ENCODE assay signal across 20 cellular contexts in the genomic region with DNA sequence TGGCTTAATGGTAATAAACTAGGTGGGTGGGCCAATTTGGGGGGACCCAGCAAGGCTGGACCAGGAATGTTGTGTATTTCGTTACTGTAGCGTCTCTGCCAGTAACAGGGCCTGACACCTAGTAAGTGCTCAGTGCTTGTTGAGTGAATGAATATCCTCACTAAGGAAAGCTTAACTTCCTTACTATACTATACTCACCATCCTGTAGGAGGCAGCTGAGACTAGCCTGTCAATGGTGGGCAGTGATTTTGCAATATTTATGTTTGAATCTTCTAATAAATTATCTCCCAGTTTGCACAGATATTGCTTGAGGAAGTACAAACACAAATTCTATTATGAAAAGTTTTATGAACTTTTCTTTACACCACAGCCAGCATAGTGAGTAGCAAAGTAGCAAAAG.
DNase-seq lines count a peak whose midpoint lies in the region; ATAC-seq and TF ChIP-seq lines count a peak whose summit lies in the region.
"Had no signal": no experiment of that assay in that cellular context is flagged by ENCODE, and none has a peak within 500 bp of the region (broad histone marks: within the 10 kb centered on the region; RNA-seq: fewer than 3 reads in every experiment).

No MANE protein-coding gene starts in this region.

- no peak overlapping the region for H2AFZ ChIP-seq in GM23338

- peaks cover 17% of the 10 kb centered on the region; the same call in 2 of the 3 replicates for H3K9me3 Mint-ChIP-seq in GM23338
- peaks cover 4% of the 10 kb centered on the region for H3K9me3 Mint-ChIP-seq in activated T-cell treated with anti-CD3 and anti-CD28 coated beads, Interleukin-2, amount 50 U/mL, for 24 hours

- H3K27me3 Mint-ChIP-seq in GM23338 (ENCODE audit: insufficient read depth, low read depth, poor library complexity): no peaks in the 10 kb centered on the region
- no peaks in the 10 kb centered on the region for H3K27me3 Mint-ChIP-seq in activated T-cell treated with anti-CD3 and anti-CD28 coated beads, Interleukin-2, amount 50 U/mL, for 24 hours
- H3K27me3 Mint-ChIP-seq: CD4-positive, alpha-beta memory T cell; IgD-negative memory B cell had no signal

- H3K27me3 ChIP-seq in A673 (replicated peaks; ENCODE audit: insufficient read depth, low read depth, low read length, poor library complexity): no peaks in the 10 kb centered on the region
- H3K27me3 ChIP-seq in GM23338 (ENCODE audit: insufficient read depth): no peaks in the 10 kb centered on the region
- no peaks in the 10 kb centered on the region for H3K27me3 ChIP-seq in brain microvascular endothelial cell (replicated peaks)
- H3K27me3 ChIP-seq: SJSA1 had no signal

- CTCF ChIA-PET in A673 (lab: Charles Lee): no interaction called here

- H3K4me3 ChIP-seq in A673 (ENCODE audit: low read depth, low read length, poor library complexity, severe bottlenecking) (no peak overlapping the region), GM23338 (no peak overlapping the region), brain microvascular endothelial cell (ENCODE audit: low read depth, low read length) (no peak overlapping the region), fibroblast of the aortic adventitia (ENCODE audit: low read depth, low read length) (no peak overlapping the region)
- H3K4me3 ChIP-seq: SJSA1 had no signal

- H3K9me2 ChIP-seq in GM23338 (ENCODE audit: insufficient read depth): no peaks in the 10 kb centered on the region; the same call in 1 of the 2 replicates

- peaks cover 4% of the 10 kb centered on the region; the same call in 2 of the 3 replicates for H3K36me3 Mint-ChIP-seq in GM23338 (ENCODE audit: low read depth)
- no peaks in the 10 kb centered on the region for H3K36me3 Mint-ChIP-seq in activated T-cell treated with anti-CD3 and anti-CD28 coated beads, Interleukin-2, amount 50 U/mL, for 24 hours (ENCODE audit: low read depth)
- H3K36me3 Mint-ChIP-seq: CD4-positive, alpha-beta memory T cell; IgD-negative memory B cell had no signal

- no TSS peak for BruUV-seq in A673 (replicated peaks; lab: Mats Ljungman, UMichigan)

- no peaks in the 10 kb centered on the region for H3K79me2 ChIP-seq in GM23338 (replicated peaks; ENCODE audit: insufficient read depth)

- peaks cover 7% of the 10 kb centered on the region for H3K9me3 ChIP-seq in A673 (ENCODE audit: low read depth, low read length, poor library complexity, severe bottlenecking)
- H3K9me3 ChIP-seq: SJSA1 had no signal

- H4K20me1 ChIP-seq in GM23338 (replicated peaks; ENCODE audit: insufficient read depth): no peaks in the 10 kb centered on the region

- ATAC-seq in GM23338: no peak; the same call in 2 of the 3 replicates
- ATAC-seq in GM21447 (IDR thresholded peaks at IDR 0.05; ENCODE audit: unreplicated experiment): no peak
- ATAC-seq in HG03175 (IDR thresholded peaks at IDR 0.05; ENCODE audit: unreplicated experiment): no peak

- H3K36me3 ChIP-seq in A673 (ENCODE audit: insufficient read depth, low read length, poor library complexity, severe bottlenecking): no peaks in the 10 kb centered on the region
- H3K36me3 ChIP-seq in GM23338 (ENCODE audit: insufficient read depth): no peaks in the 10 kb centered on the region
- no peaks in the 10 kb centered on the region for H3K36me3 ChIP-seq in brain microvascular endothelial cell (replicated peaks)
- H3K36me3 ChIP-seq: SJSA1 had no signal

- no peak for DNase-seq in A673 (ENCODE audit: low spot score)
- DNase-seq in GM23338 (ENCODE audit: low spot score): peak; percentile 5
- DNase-seq in brain microvascular endothelial cell: no peak
- DNase-seq in fibroblast of the aortic adventitia (ENCODE audit: low read depth): peak; percentile 12
- no peak for DNase-seq in activated T-cell treated with anti-CD3 and anti-CD28 coated beads, Interleukin-2, amount 50 U/mL, for 24 hours
- no peak for DNase-seq in C1 segment of cervical spinal cord (lab: John Stamatoyannopoulos, UW)
- DNase-seq: AML-193; CD4-positive, alpha-beta memory T cell; DMS79 treated with DMSO at 0.1 percent for 48 hours; GDM1; HCEC 1CT; NCI-H1436; NCI-H2029 treated with DMSO at 0.1 percent for 48 hours; NCI-H524; RPMI8226; T-helper 1 cell had no signal

- H3F3A ChIP-seq in GM23338 (replicated peaks; ENCODE audit: low read depth): no peaks in the 10 kb centered on the region

- in situ Hi-C loops in brain microvascular endothelial cell (cut with HindIII; ENCODE audit: low pct_ligation_motif_present, low sequenced_read_pairs): no loop called here

- H3K4me1 ChIP-seq in A673 (ENCODE audit: insufficient read depth, low read length, poor library complexity, severe bottlenecking) (peaks cover 10% of the 10 kb centered on the region), GM23338 (ENCODE audit: insufficient read depth) (no peaks in the 10 kb centered on the region)
- H3K4me1 ChIP-seq: SJSA1 had no signal

- H3K27ac Mint-ChIP-seq in GM23338: no peak overlapping the region
- no peak overlapping the region for H3K27ac Mint-ChIP-seq in activated T-cell treated with anti-CD3 and anti-CD28 coated beads, Interleukin-2, amount 50 U/mL, for 24 hours
- H3K27ac Mint-ChIP-seq: CD4-positive, alpha-beta memory T cell; IgD-negative memory B cell had no signal

- POLR2A ChIA-PET in A673 (lab: Charles Lee; ENCODE audit: low non-redundant PET): no interaction called here

- no peak overlapping the region for H3K27ac ChIP-seq in A673 (ENCODE audit: low read depth, low read length, poor library complexity, severe bottlenecking)
- no peak overlapping the region for H3K27ac ChIP-seq in GM23338 (ENCODE audit: low read depth)
- no peak overlapping the region for H3K27ac ChIP-seq in brain microvascular endothelial cell
- H3K27ac ChIP-seq: SJSA1 had no signal

- intact Hi-C loops in A673 (cut with micrococcal nuclease; ENCODE audit: unreplicated experiment): no loop called here

- TF ChIP-seq CTCF in A673 (conservative IDR thresholded peaks at IDR 0.05; ENCODE audit: low read depth, low read length) (peak; percentile 27; the same call in 1 of the 2 replicates), GM23338 (conservative IDR thresholded peaks at IDR 0.05; ENCODE audit: low read depth in 2 of 2) (peak; percentile 31 to 50; a peak in 3 of 4 replicates), brain microvascular endothelial cell (IDR thresholded peaks at IDR 0.05; ENCODE audit: low read depth, low read length, missing control alignments) (peak; percentile 53), fibroblast of the aortic adventitia (IDR thresholded peaks at IDR 0.05; ENCODE audit: insufficient read depth, low read length) (peak; percentile 28)

- H3K4me1 Mint-ChIP-seq in GM23338: no peaks in the 10 kb centered on the region
- H3K4me1 Mint-ChIP-seq in activated T-cell treated with anti-CD3 and anti-CD28 coated beads, Interleukin-2, amount 50 U/mL, for 24 hours (ENCODE audit: low read depth): no peaks in the 10 kb centered on the region
- H3K4me1 Mint-ChIP-seq: CD4-positive, alpha-beta memory T cell; IgD-negative memory B cell had no signal

- H3K4me2 ChIP-seq in GM23338: no peak overlapping the region

- no peak overlapping the region for H3K4me3 Mint-ChIP-seq in GM23338
- H3K4me3 Mint-ChIP-seq in activated T-cell treated with anti-CD3 and anti-CD28 coated beads, Interleukin-2, amount 50 U/mL, for 24 hours: no peak overlapping the region
- H3K4me3 Mint-ChIP-seq: CD4-positive, alpha-beta memory T cell; IgD-negative memory B cell had no signal

TF ChIP-seq in GM23338, 12 proteins besides CTCF, POLR2A, EP300 and RAD21 (continues in another document):
- TF ChIP-seq NANOG (IDR thresholded peaks at IDR 0.05; ENCODE audit: borderline replicate concordance): no peak
- TF ChIP-seq, protein P1, sequence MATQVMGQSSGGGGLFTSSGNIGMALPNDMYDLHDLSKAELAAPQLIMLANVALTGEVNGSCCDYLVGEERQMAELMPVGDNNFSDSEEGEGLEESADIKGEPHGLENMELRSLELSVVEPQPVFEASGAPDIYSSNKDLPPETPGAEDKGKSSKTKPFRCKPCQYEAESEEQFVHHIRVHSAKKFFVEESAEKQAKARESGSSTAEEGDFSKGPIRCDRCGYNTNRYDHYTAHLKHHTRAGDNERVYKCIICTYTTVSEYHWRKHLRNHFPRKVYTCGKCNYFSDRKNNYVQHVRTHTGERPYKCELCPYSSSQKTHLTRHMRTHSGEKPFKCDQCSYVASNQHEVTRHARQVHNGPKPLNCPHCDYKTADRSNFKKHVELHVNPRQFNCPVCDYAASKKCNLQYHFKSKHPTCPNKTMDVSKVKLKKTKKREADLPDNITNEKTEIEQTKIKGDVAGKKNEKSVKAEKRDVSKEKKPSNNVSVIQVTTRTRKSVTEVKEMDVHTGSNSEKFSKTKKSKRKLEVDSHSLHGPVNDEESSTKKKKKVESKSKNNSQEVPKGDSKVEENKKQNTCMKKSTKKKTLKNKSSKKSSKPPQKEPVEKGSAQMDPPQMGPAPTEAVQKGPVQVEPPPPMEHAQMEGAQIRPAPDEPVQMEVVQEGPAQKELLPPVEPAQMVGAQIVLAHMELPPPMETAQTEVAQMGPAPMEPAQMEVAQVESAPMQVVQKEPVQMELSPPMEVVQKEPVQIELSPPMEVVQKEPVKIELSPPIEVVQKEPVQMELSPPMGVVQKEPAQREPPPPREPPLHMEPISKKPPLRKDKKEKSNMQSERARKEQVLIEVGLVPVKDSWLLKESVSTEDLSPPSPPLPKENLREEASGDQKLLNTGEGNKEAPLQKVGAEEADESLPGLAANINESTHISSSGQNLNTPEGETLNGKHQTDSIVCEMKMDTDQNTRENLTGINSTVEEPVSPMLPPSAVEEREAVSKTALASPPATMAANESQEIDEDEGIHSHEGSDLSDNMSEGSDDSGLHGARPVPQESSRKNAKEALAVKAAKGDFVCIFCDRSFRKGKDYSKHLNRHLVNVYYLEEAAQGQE (IDR thresholded peaks at IDR 0.05; ENCODE audit: unreplicated experiment): no peak
- no peak for TF ChIP-seq JUNB (IDR thresholded peaks at IDR 0.05; ENCODE audit: unreplicated experiment)
- no peak for TF ChIP-seq STAT1 (IDR thresholded peaks at IDR 0.05; ENCODE audit: unreplicated experiment)
- TF ChIP-seq POLR2AphosphoS5 (IDR thresholded peaks at IDR 0.05; ENCODE audit: low read depth): no peak
- TF ChIP-seq ZNF114 (CRISPR knock-in tag; IDR thresholded peaks at IDR 0.05): no peak
- no peak for TF ChIP-seq EZH2phosphoT487 (IDR thresholded peaks at IDR 0.05; ENCODE audit: unreplicated experiment)
- TF ChIP-seq EZH2 (IDR thresholded peaks at IDR 0.05; ENCODE audit: low read depth, unreplicated experiment): no peak

Comparison
In these comparisons a context has a peak if more than half of its experiments do, and no peak if none do; other contexts are left out.
1. DNase-seq: peak in GM23338 (single experiment) and fibroblast of the aortic adventitia (single experiment); none in A673 (single experiment), brain microvascular endothelial cell (single experiment), activated T-cell treated with anti-CD3 and anti-CD28 coated beads, Interleukin-2, amount 50 U/mL, for 24 hours (single experiment) and C1 segment of cervical spinal cord (0 of 14).
2. Peak in every context shown above with its lines, with median percentiles within 50 percentile points of each other: CTCF ChIP-seq.